21 cellular contexts compared by ENCODE assay signal in genomic region chr3:128207953-128208352, GRCh38.
"Had no signal": no experiment of that assay in that cellular context is flagged by ENCODE, and none has a peak within 500 bp of the region (broad histone marks: within the 10 kb centered on the region; RNA-seq: fewer than 3 reads in every experiment).

No MANE protein-coding gene starts in this region.

- H3K27ac Mint-ChIP-seq: activated CD4-positive, alpha-beta T cell treated with anti-CD3 and anti-CD28 coated beads for 36 hours; activated CD8-positive, alpha-beta memory T cell treated with anti-CD3 and anti-CD28 coated beads, Interleukin-2, amount 10 ng/mL, durations not matched to agents 7 days and 5 days; activated CD8-positive, alpha-beta T cell treated with anti-CD3 and anti-CD28 coated beads, Interleukin-2, amount 10 ng/mL, durations not matched to agents 7 days and 5 days; activated naive CD4-positive, alpha-beta T cell treated with anti-CD3 and anti-CD28 coated beads, Interleukin-2, amount 50 U/mL, for 72 hours; dendritic cell treated with granulocyte-macrophage colony-stimulating factor and Interleukin-4, amounts not matched to agents 40 ng/mL and 50 ng/mL, for 4 days; natural killer cell; stimulated activated memory B cell treated with anti-CD40 and anti-IgM and Interleukin-4, amounts not matched to agents 10 μg/mL and 1 μg/mL and 100 μg/mL, for 72 hours had no signal

- H3K36me3 Mint-ChIP-seq: activated CD8-positive, alpha-beta memory T cell treated with anti-CD3 and anti-CD28 coated beads, Interleukin-2, amount 10 ng/mL, durations not matched to agents 7 days and 5 days; natural killer cell had no signal

- H3K9me3 ChIP-seq: breast epithelium, sigmoid colon, stomach, thyroid gland, upper lobe of right lung had no signal

- ATAC-seq: activated CD4-positive, alpha-beta T cell treated with anti-CD3 and anti-CD28 coated beads for 36 hours; activated CD8-positive, alpha-beta memory T cell treated with anti-CD3 and anti-CD28 coated beads, Interleukin-2, amount 10 ng/mL, durations not matched to agents 7 days and 5 days; activated CD8-positive, alpha-beta T cell treated with anti-CD3 and anti-CD28 coated beads, Interleukin-2, amount 10 ng/mL, durations not matched to agents 7 days and 5 days; activated naive CD4-positive, alpha-beta T cell treated with anti-CD3 and anti-CD28 coated beads, Interleukin-2, amount 50 U/mL, for 72 hours; activated T-cell treated with anti-CD3 and anti-CD28 coated beads, Interleukin-2, amount 50 U/mL, for 72 hours; natural killer cell; stimulated activated memory B cell treated with anti-CD40 and anti-IgM and Interleukin-4, amounts not matched to agents 10 μg/mL and 1 μg/mL and 100 μg/mL, for 72 hours; upper lobe of right lung had no signal

- H3K9me3 Mint-ChIP-seq: activated naive CD4-positive, alpha-beta T cell treated with anti-CD3 and anti-CD28 coated beads, Interleukin-2, amount 50 U/mL, for 72 hours; activated T-cell treated with anti-CD3 and anti-CD28 coated beads, Interleukin-2, amount 50 U/mL, for 72 hours; central memory CD8-positive, alpha-beta T cell; dendritic cell treated with granulocyte-macrophage colony-stimulating factor and Interleukin-4, amounts not matched to agents 40 ng/mL and 50 ng/mL, for 4 days; natural killer cell; stimulated activated memory B cell treated with anti-CD40 and anti-IgM and Interleukin-4, amounts not matched to agents 10 μg/mL and 1 μg/mL and 100 μg/mL, for 72 hours had no signal

- H3K4me1 Mint-ChIP-seq: activated CD8-positive, alpha-beta memory T cell treated with anti-CD3 and anti-CD28 coated beads, Interleukin-2, amount 10 ng/mL, durations not matched to agents 7 days and 5 days had no signal

- H3K27me3 Mint-ChIP-seq: activated CD4-positive, alpha-beta T cell treated with anti-CD3 and anti-CD28 coated beads for 36 hours; activated CD8-positive, alpha-beta memory T cell treated with anti-CD3 and anti-CD28 coated beads, Interleukin-2, amount 10 ng/mL, durations not matched to agents 7 days and 5 days; central memory CD8-positive, alpha-beta T cell; dendritic cell treated with granulocyte-macrophage colony-stimulating factor and Interleukin-4, amounts not matched to agents 40 ng/mL and 50 ng/mL, for 4 days; stimulated activated memory B cell treated with anti-CD40 and anti-IgM and Interleukin-4, amounts not matched to agents 10 μg/mL and 1 μg/mL and 100 μg/mL, for 72 hours had no signal

- H3K4me3 ChIP-seq: breast epithelium, sigmoid colon, stomach, thyroid gland, upper lobe of right lung had no signal

- DNase-seq: activated CD4-positive, alpha-beta T cell treated with anti-CD3 and anti-CD28 coated beads for 36 hours; activated CD4-positive, CD25-positive, alpha-beta regulatory T cell; activated CD8-positive, alpha-beta memory T cell treated with anti-CD3 and anti-CD28 coated beads, Interleukin-2, amount 10 ng/mL, durations not matched to agents 7 days and 5 days; activated CD8-positive, alpha-beta T cell treated with anti-CD3 and anti-CD28 coated beads, Interleukin-2, amount 10 ng/mL, durations not matched to agents 7 days and 5 days; activated naive CD4-positive, alpha-beta T cell; activated T-cell treated with anti-CD3 and anti-CD28 coated beads, Interleukin-2, amount 50 U/mL, for 72 hours; effector CD8-positive, alpha-beta T cell; natural killer cell; sigmoid colon; small intestine; stimulated activated CD4-positive, alpha-beta T cell treated with anti-CD3 and anti-CD28 coated beads, Interleukin-1b, Interleukin-23, amount 100 ng/mL, for 48 hours; stimulated activated CD4-positive, alpha-beta T cell treated with anti-CD3 and anti-CD28 coated beads, Interleukin-4, amount 100 ng/mL, for 4 hours; stimulated activated CD8-positive, alpha-beta memory T cell treated with anti-CD3 and anti-CD28 coated beads, Interleukin-4, amount 100 ng/mL, for 48 hours; stomach; thyroid gland; upper lobe of right lung had no signal

- H3K27me3 ChIP-seq: breast epithelium, sigmoid colon, stomach, thyroid gland, upper lobe of right lung had no signal

- H3K4me3 Mint-ChIP-seq: activated CD4-positive, alpha-beta T cell treated with anti-CD3 and anti-CD28 coated beads for 36 hours; activated CD8-positive, alpha-beta memory T cell treated with anti-CD3 and anti-CD28 coated beads, Interleukin-2, amount 10 ng/mL, durations not matched to agents 7 days and 5 days; activated CD8-positive, alpha-beta T cell treated with anti-CD3 and anti-CD28 coated beads, Interleukin-2, amount 10 ng/mL, durations not matched to agents 7 days and 5 days; activated T-cell treated with anti-CD3 and anti-CD28 coated beads, Interleukin-2, amount 50 U/mL, for 72 hours; central memory CD8-positive, alpha-beta T cell; dendritic cell treated with granulocyte-macrophage colony-stimulating factor and Interleukin-4, amounts not matched to agents 40 ng/mL and 50 ng/mL, for 4 days; natural killer cell; stimulated activated memory B cell treated with anti-CD40 and anti-IgM and Interleukin-4, amounts not matched to agents 10 μg/mL and 1 μg/mL and 100 μg/mL, for 72 hours had no signal

- H3K27ac ChIP-seq: breast epithelium, sigmoid colon, stomach, thyroid gland, upper lobe of right lung had no signal

- H3K36me3 ChIP-seq: breast epithelium, sigmoid colon, stomach, thyroid gland, upper lobe of right lung had no signal

- H3K4me1 ChIP-seq: breast epithelium, upper lobe of right lung had no signal
